Comparison of ENCODE assay signal across 9 cellular contexts in the genomic region with DNA sequence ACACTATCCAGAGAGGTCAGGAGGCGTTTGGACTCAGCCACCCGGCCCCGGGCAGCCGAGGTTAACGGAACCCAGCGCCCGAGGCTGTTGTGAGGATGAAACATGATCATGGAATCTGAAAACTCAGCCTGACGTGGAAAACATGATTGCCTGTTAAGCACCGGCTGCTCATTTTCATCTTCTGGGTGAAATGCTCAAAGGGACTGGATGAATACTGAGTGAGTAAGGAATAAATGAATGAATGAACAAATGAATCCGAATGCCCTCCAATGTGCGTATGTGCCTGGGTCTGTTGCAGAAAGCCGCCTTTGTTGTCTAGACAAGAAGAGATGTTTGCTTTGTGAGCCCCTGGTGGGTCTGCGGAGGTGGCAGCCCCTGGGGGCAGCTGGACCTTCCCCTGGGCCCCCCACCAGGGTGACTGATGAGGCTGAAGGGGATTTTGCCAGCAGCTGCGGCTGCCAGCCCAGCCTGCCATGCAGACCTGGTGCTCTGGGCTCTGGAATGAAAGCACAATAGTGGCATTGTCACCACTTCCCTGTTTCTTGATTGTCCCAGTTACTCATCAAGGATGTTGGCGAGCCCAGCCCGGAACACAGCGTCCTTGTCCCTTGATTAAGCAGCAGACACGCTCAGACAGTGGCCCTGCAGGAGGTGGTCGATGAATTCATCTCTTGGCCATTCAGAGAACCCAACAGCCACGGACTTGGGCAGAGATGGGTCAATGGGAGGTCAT.
DNase-seq lines count a peak whose midpoint lies in the region; ATAC-seq and TF ChIP-seq lines count a peak whose summit lies in the region.
"Had no signal": no experiment of that assay in that cellular context is flagged by ENCODE, and none has a peak within 500 bp of the region (broad histone marks: within the 10 kb centered on the region; RNA-seq: fewer than 3 reads in every experiment).

No MANE protein-coding gene starts in this region.

- intact Hi-C loops in Right ventricle myocardium inferior (cut with DNase I): no loop called here
- intact Hi-C loops in right lobe of liver (cut with DNase I): no loop called here

- TF ChIP-seq CTCF in right atrium auricular region (IDR thresholded peaks at IDR 0.05): no peak
- no peak for TF ChIP-seq CTCF in chondrocyte (IDR thresholded peaks at IDR 0.05)
- no peak for TF ChIP-seq CTCF in right lobe of liver (IDR thresholded peaks at IDR 0.05)

- no peak overlapping the region for H3K4me3 Mint-ChIP-seq in chondrocyte (ENCODE audit: unreplicated experiment)
- H3K4me3 Mint-ChIP-seq: activated naive CD8-positive, alpha-beta T cell had no signal

- H3K4me1 Mint-ChIP-seq in chondrocyte (ENCODE audit: low read depth): peaks cover 52% of the 10 kb centered on the region

- DNase-seq in Right ventricle myocardium inferior (ENCODE audit: missing footprints) (peak; percentile 75), right atrium auricular region (ENCODE audit: low spot score) (no peak), chondrocyte (ENCODE audit: low spot score) (no peak), right lobe of liver (peak in 1 of 3 donors; percentile 19), NCI-H2196 (lab: John Stamatoyannopoulos, UW; ENCODE audit: unreplicated experiment) (no peak)
- DNase-seq in activated CD4-positive, alpha-beta T cell treated with anti-CD3 and anti-CD28 coated beads for 4 hours: no peak

- peak overlapping the region in 1 of 2 donors; percentile 10 for H3K27ac ChIP-seq in right atrium auricular region
- no peak overlapping the region for H3K27ac ChIP-seq in right lobe of liver

- H3K9me3 ChIP-seq in right atrium auricular region (peaks cover 0 to 7% of the 10 kb centered on the region in 2 donors), right lobe of liver (no peaks in the 10 kb centered on the region)

- no peaks in the 10 kb centered on the region for H3K27me3 Mint-ChIP-seq in chondrocyte (ENCODE audit: low read depth)

- H3K4me3 ChIP-seq in right atrium auricular region (no peak overlapping the region), right lobe of liver (no peak overlapping the region)

- H3K27me3 ChIP-seq in right atrium auricular region (no peaks in the 10 kb centered on the region), right lobe of liver (no peaks in the 10 kb centered on the region)

- H3K4me1 ChIP-seq in right atrium auricular region: peaks cover 0 to 18% of the 10 kb centered on the region in 2 donors
- no peaks in the 10 kb centered on the region for H3K4me1 ChIP-seq in right lobe of liver

- WGBS in right lobe of liver (ENCODE audit: insufficient coverage, low coverage, low lambda C conversion rate, missing lambda C conversion rate): 48% methylated on average over 11 of the region's 20 CpGs

- ATAC-seq in Right ventricle myocardium inferior (peak; percentile 70), right lobe of liver (peak in 3 of 4 donors; percentile 50 to 61 (median 59)), GM21576 (IDR thresholded peaks at IDR 0.05; ENCODE audit: unreplicated experiment) (no peak), GM19023 (IDR thresholded peaks at IDR 0.05; ENCODE audit: unreplicated experiment) (no peak)

- peak overlapping the region; percentile 78 for H3K27ac Mint-ChIP-seq in chondrocyte (ENCODE audit: unreplicated experiment)
- H3K27ac Mint-ChIP-seq: activated naive CD8-positive, alpha-beta T cell had no signal

- H3K9me3 Mint-ChIP-seq in chondrocyte (ENCODE audit: low read depth): peaks cover 2% of the 10 kb centered on the region

- no peaks in the 10 kb centered on the region for H3K36me3 ChIP-seq in right atrium auricular region
- no peaks in the 10 kb centered on the region for H3K36me3 ChIP-seq in right lobe of liver

- no peak for TF ChIP-seq POLR2A in right lobe of liver (IDR thresholded peaks at IDR 0.05)

- H3K36me3 Mint-ChIP-seq in chondrocyte (ENCODE audit: low read depth): no peaks in the 10 kb centered on the region
- H3K36me3 Mint-ChIP-seq: activated naive CD8-positive, alpha-beta T cell had no signal

Comparison
In these comparisons a context has a peak if more than half of its experiments do, and no peak if none do; other contexts are left out.
1. ATAC-seq: peak in Right ventricle myocardium inferior (single experiment) and right lobe of liver (3 of 4); none in GM21576 (single experiment) and GM19023 (single experiment).